Comparison of ENCODE assay signal across 8 cellular contexts in the genomic region with DNA sequence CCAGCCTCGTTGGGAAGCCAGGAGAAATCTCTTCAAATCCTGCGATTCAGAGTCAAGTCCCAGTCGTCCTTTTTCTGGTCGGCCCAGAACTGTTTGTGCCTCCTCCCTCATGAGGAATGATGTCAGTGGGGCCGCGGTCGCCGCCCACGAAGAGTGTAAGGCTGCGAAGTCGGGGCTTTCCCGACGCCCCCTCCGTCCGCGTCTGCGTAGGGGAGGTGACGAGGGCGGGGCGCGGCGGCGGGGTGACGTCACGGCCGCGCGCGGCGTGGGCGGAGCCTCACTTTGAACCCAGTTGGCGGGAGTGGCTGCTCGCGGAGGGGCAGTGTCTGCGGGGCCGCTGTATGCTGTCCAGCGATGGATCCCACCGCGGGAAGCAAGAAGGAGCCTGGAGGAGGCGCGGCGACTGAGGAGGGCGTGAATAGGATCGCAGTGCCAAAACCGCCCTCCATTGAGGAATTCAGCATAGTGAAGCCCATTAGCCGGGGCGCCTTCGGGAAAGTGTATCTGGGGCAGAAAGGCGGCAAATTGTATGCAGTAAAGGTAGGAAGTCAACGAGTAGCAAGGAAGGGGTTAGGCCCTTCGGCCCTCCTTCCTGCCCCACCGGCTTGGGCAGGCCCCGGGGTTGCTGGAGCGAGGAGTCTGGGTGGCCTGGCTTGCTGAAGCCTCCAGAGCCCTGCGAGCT. TPM values are rescaled to one million over a fixed set of nuclear protein-coding genes. Genes with fewer than 3 reads are reported as not detected.
DNase-seq lines count a peak whose midpoint lies in the region; ATAC-seq and TF ChIP-seq lines count a peak whose summit lies in the region.

A gene (plus strand): TSS at position 280 of the 682 bp plus-strand sequence. CDS start 75 bp downstream, at position 355.

- peak in 1 of 6 experiments; percentile 24 for TF ChIP-seq CTCF in esophagus squamous epithelium (IDR thresholded peaks at IDR 0.05)

- 0 to 1% methylated on average over 21 to 26 of the region's 55 CpGs for WGBS in esophagus squamous epithelium, 2 donors

- intact Hi-C loops in esophagus squamous epithelium (cut with DNase I), result no loop called here

- H3K27ac ChIP-seq in esophagus squamous epithelium, result peak within 1 kb of the TSS; percentile 97 to 100 (median 100)

- ATAC-seq in GM21528 (IDR thresholded peaks at IDR 0.05; ENCODE audit: low FRiP score, unreplicated experiment), result peak; percentile 82

- DNase-seq in DMS79 (lab: John Stamatoyannopoulos, UW), result peak; percentile 48
- peak; percentile 71 for DNase-seq in HuH-7.5 (ENCODE audit: low spot score)
- peak; percentile 90 for DNase-seq in activated T-helper 1 cell treated with Interleukin-2 at 50 U/mL for 16 hours (ENCODE audit: low read depth)
- peak; percentile 75 for DNase-seq in esophagus squamous epithelium (lab: John Stamatoyannopoulos, UW)
- DNase-seq in myocyte (ENCODE audit: low read depth), result peak; percentile 93
- peak; percentile 91 to 93 for DNase-seq in stimulated activated CD8-positive, alpha-beta memory T cell treated with anti-CD3 and anti-CD28 coated beads, Interleukin-7, amount 100 ng/mL, for 4 hours (ENCODE audit: low read depth in 2 of 2)

- TF ChIP-seq POLR2A in esophagus squamous epithelium (IDR thresholded peaks at IDR 0.05), result peak in 3 of 4 donors; percentile 77 to 95 (median 90)

- peak within 1 kb of the TSS; percentile 74 to 97 (median 84) for H3K4me3 ChIP-seq in esophagus squamous epithelium

- H3K9me3 ChIP-seq in esophagus squamous epithelium, result no peaks in the 10 kb centered on the region

- H3K4me1 ChIP-seq in esophagus squamous epithelium, result peaks cover 11 to 56% (median 13%) of the 10 kb centered on the region in 3 donors

- H3K36me3 ChIP-seq in esophagus squamous epithelium, result peaks cover 0 to 26% (median 0%) of the 10 kb centered on the region in 3 donors

- H3K27me3 ChIP-seq in esophagus squamous epithelium, result no peaks in the 10 kb centered on the region

TF ChIP-seq in PFSK-1, 5 proteins besides CTCF, POLR2A, EP300 and RAD21:
- TF ChIP-seq SIN3A (IDR thresholded peaks at IDR 0.05; ENCODE audit: borderline replicate concordance, insufficient read depth, low read length) (no peak), TAF1 (IDR thresholded peaks at IDR 0.05; ENCODE audit: borderline replicate concordance, insufficient read depth, low read length) (peak; percentile 64; the same call in 1 of the 2 replicates), POLR2AphosphoS5 (IDR thresholded peaks at IDR 0.05; ENCODE audit: low read depth, low read length) (peak; percentile 7; the same call in 1 of the 2 replicates), FOXP2 (optimal IDR thresholded peaks at IDR 0.05; ENCODE audit: borderline replicate concordance, extremely low read depth, extremely low read length, insufficient read depth) (peak; percentile 96)
- TF ChIP-seq, protein P1, sequence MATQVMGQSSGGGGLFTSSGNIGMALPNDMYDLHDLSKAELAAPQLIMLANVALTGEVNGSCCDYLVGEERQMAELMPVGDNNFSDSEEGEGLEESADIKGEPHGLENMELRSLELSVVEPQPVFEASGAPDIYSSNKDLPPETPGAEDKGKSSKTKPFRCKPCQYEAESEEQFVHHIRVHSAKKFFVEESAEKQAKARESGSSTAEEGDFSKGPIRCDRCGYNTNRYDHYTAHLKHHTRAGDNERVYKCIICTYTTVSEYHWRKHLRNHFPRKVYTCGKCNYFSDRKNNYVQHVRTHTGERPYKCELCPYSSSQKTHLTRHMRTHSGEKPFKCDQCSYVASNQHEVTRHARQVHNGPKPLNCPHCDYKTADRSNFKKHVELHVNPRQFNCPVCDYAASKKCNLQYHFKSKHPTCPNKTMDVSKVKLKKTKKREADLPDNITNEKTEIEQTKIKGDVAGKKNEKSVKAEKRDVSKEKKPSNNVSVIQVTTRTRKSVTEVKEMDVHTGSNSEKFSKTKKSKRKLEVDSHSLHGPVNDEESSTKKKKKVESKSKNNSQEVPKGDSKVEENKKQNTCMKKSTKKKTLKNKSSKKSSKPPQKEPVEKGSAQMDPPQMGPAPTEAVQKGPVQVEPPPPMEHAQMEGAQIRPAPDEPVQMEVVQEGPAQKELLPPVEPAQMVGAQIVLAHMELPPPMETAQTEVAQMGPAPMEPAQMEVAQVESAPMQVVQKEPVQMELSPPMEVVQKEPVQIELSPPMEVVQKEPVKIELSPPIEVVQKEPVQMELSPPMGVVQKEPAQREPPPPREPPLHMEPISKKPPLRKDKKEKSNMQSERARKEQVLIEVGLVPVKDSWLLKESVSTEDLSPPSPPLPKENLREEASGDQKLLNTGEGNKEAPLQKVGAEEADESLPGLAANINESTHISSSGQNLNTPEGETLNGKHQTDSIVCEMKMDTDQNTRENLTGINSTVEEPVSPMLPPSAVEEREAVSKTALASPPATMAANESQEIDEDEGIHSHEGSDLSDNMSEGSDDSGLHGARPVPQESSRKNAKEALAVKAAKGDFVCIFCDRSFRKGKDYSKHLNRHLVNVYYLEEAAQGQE (IDR thresholded peaks at IDR 0.05; ENCODE audit: insufficient read depth in 1 of 2, low read depth in 2 of 2, low read length in 2 of 2), result no peak

RNA-seq across cellular contexts. Expression of the gene that starts here (rescaled TPM):
- 4.9 TPM for polyA plus RNA-seq in PFSK-1 (2012; ENCODE audit: insufficient read length, low read depth)
- 10 to 100 TPM in 1 of 4 donors, 1 to 10 TPM in 3; 3.8 to 13.8 (median 7.5) TPM for total RNA-seq in esophagus squamous epithelium
- 3.8 and 4.1 TPM in 2 replicates for total RNA-seq in myocyte
- polyA plus RNA-seq in myocyte (2012), result 3.2 TPM

Comparison
In these comparisons a context has a peak if more than half of its experiments do, and no peak if none do; other contexts are left out.
1. Peak in every context shown above with its lines: DNase-seq, ATAC-seq, H3K4me3 ChIP-seq and H3K27ac ChIP-seq.